ENCODE assay signal across 1 cellular context in genomic region chr3:190548031-190548656, GRCh38.
TF ChIP-seq lines count a peak whose summit lies in the region.

No MANE protein-coding gene starts in this region.

TF ChIP-seq in HepG2, 621 proteins besides CTCF, POLR2A, EP300 and RAD21 (continued from another document and continues in another):
- TF ChIP-seq DDIT3 (CRISPR knock-in tag; IDR thresholded peaks at IDR 0.05) (no peak; the same call in 1 of the 2 replicates), TGIF2 (CRISPR knock-in tag; IDR thresholded peaks at IDR 0.05) (no peak), ZNF713 (CRISPR knock-in tag; IDR thresholded peaks at IDR 0.05) (no peak), THRA (CRISPR knock-in tag; IDR thresholded peaks at IDR 0.05; ENCODE audit: borderline replicate concordance) (peak; percentile 87), TRIM22 (IDR thresholded peaks at IDR 0.05) (no peak), MLX (CRISPR knock-in tag; IDR thresholded peaks at IDR 0.05) (0 out of 2 replicates have a peak, but pooled peaks have one; percentile 48), MYNN (CRISPR knock-in tag; IDR thresholded peaks at IDR 0.05; ENCODE audit: low read depth) (no peak), MBNL3 (CRISPR knock-in tag; conservative IDR thresholded peaks at IDR 0.05) (no peak), RELA (CRISPR knock-in tag; IDR thresholded peaks at IDR 0.05) (no peak), ARNT2 (CRISPR knock-in tag; IDR thresholded peaks at IDR 0.05; ENCODE audit: low read depth) (no peak), ZSCAN30 (CRISPR knock-in tag; IDR thresholded peaks at IDR 0.05) (no peak), RXRB (CRISPR knock-in tag; IDR thresholded peaks at IDR 0.05; ENCODE audit: borderline replicate concordance) (peak; percentile 98), BRF2 (CRISPR knock-in tag; IDR thresholded peaks at IDR 0.05) (no peak), ZNF704 (CRISPR knock-in tag; IDR thresholded peaks at IDR 0.05; ENCODE audit: borderline replicate concordance) (no peak), GTF3A (CRISPR knock-in tag; conservative IDR thresholded peaks at IDR 0.05) (no peak), MYPOP (CRISPR knock-in tag; IDR thresholded peaks at IDR 0.05) (no peak), PCBP2 (optimal IDR thresholded peaks at IDR 0.05; ENCODE audit: low read depth, low read length, poor library complexity, severe bottlenecking) (no peak), NKX3-1 (CRISPR knock-in tag; IDR thresholded peaks at IDR 0.05) (peak; percentile 48; the same call in 1 of the 2 replicates), ZHX1 (CRISPR knock-in tag; IDR thresholded peaks at IDR 0.05; ENCODE audit: low read depth) (no peak), TAF1 (CRISPR knock-in tag; IDR thresholded peaks at IDR 0.05) (no peak), ZNF337 (CRISPR knock-in tag; IDR thresholded peaks at IDR 0.05; ENCODE audit: borderline replicate concordance, low read depth) (no peak), ZNF768 (CRISPR knock-in tag; IDR thresholded peaks at IDR 0.05) (no peak; the same call in 1 of the 2 replicates), BORCS8-MEF2B (CRISPR knock-in tag; IDR thresholded peaks at IDR 0.05) (no peak), TARDBP (CRISPR knock-in tag; IDR thresholded peaks at IDR 0.05) (peak; percentile 66; the same call in 1 of the 2 replicates), PHF21A (CRISPR knock-in tag; IDR thresholded peaks at IDR 0.05) (peak; percentile 83), ELF4 (CRISPR knock-in tag; IDR thresholded peaks at IDR 0.05; ENCODE audit: borderline replicate concordance) (no peak), PRDM10 (CRISPR knock-in tag; IDR thresholded peaks at IDR 0.05; ENCODE audit: low read depth) (no peak), FLYWCH1 (CRISPR knock-in tag; IDR thresholded peaks at IDR 0.05) (no peak), HMG20A (CRISPR knock-in tag; IDR thresholded peaks at IDR 0.05; ENCODE audit: borderline replicate concordance) (peak; percentile 96), SMYD3 (CRISPR knock-in tag; IDR thresholded peaks at IDR 0.05) (no peak), ZNF350 (CRISPR knock-in tag; IDR thresholded peaks at IDR 0.05; ENCODE audit: borderline replicate concordance, low read depth) (no peak), RERE (CRISPR knock-in tag; IDR thresholded peaks at IDR 0.05; ENCODE audit: low read depth) (peak; percentile 74), ZNF672 (CRISPR knock-in tag; IDR thresholded peaks at IDR 0.05) (no peak), SALL1 (CRISPR knock-in tag; IDR thresholded peaks at IDR 0.05) (no peak; the same call in 1 of the 2 replicates), ZNF276 (CRISPR knock-in tag; IDR thresholded peaks at IDR 0.05; ENCODE audit: low read depth) (no peak), SP2 (CRISPR knock-in tag; IDR thresholded peaks at IDR 0.05) (no peak), MAFF (IDR thresholded peaks at IDR 0.05; ENCODE audit: low read depth, low read length) (no peak), NFRKB (IDR thresholded peaks at IDR 0.05) (no peak), HNRNPLL (IDR thresholded peaks at IDR 0.05; ENCODE audit: low read depth, low read length, poor library complexity, severe bottlenecking) (no peak), ZNF790 (CRISPR knock-in tag; IDR thresholded peaks at IDR 0.05; ENCODE audit: borderline replicate concordance) (no peak), NFYB (CRISPR knock-in tag; IDR thresholded peaks at IDR 0.05) (no peak), GTF2F1 (IDR thresholded peaks at IDR 0.05; ENCODE audit: low read length) (no peak)
